Comparison of ENCODE assay signal across 8 cellular contexts in genomic region chr4:159446266-159446976, GRCh38.
A peak's percentile ranks its signal among the peaks of the same experiment; 100 is the strongest.
DNase-seq lines count a peak whose midpoint lies in the region; ATAC-seq, FAIRE-seq and TF ChIP-seq lines count a peak whose summit lies in the region.

No MANE protein-coding gene starts in this region.

- WGBS in H9 (ENCODE audit: extremely low coverage, insufficient read length, low lambda C conversion rate): no CpG with 5 or more reads among the region's 6 CpGs

- in situ Hi-C loops in Panc1 (cut with HindIII; ENCODE audit: low pct_unique_long_range_greater_than_20kb, low sequenced_read_pairs): no loop called here
- in situ Hi-C loops in brain microvascular endothelial cell (cut with HindIII; ENCODE audit: low pct_ligation_motif_present, low sequenced_read_pairs): no loop called here

- CTCF ChIA-PET in Panc1 (lab: Charles Lee): no interaction called here

- FAIRE-seq in islet of Langerhans (lab: Jason Lieb, UNC): peak; percentile 79

- H3K4me1 Mint-ChIP-seq in H9: peaks cover 3 to 5% of the 10 kb centered on the region in 2 experiments; a peak in 2 of 4 replicates

- intact Hi-C loops in Panc1 (cut with micrococcal nuclease; ENCODE audit: unreplicated experiment): loop anchor here (10.0 kb wide), 1 partner anchor 242 kb away; no protein-coding TSS in a partner anchor

- H2BK15ac ChIP-seq in H9 (ENCODE audit: low read depth, low read length): no peak overlapping the region

- no TSS peak for BruUV-seq in Panc1 (replicated peaks; lab: Mats Ljungman, UMichigan)

- H2AFZ ChIP-seq in H9 (ENCODE audit: low read length) (no peak overlapping the region), KMS-11 (ENCODE audit: low read depth) (no peak overlapping the region)

- DNase-seq in A172 (ENCODE audit: low spot score) (peak; percentile 67), GM04504 (ENCODE audit: low read depth) (peak; percentile 38), H9 (peak; percentile 50), Panc1 (ENCODE audit: low read depth, low spot score) (peak; percentile 41), brain microvascular endothelial cell (peak; percentile 52)
- peak; percentile 24 for DNase-seq in stimulated activated CD8-positive, alpha-beta memory T cell treated with anti-CD3 and anti-CD28 coated beads, Interleukin-4, amount 100 ng/mL, for 48 hours

- no peak overlapping the region for H3K9ac ChIP-seq in H9 (ENCODE audit: extremely low read depth, insufficient read length, low read length)
- no peak overlapping the region for H3K9ac ChIP-seq in KMS-11

- H3K36me3 ChIP-seq in KMS-11 (ENCODE audit: insufficient read depth) (no peaks in the 10 kb centered on the region), Panc1 (ENCODE audit: control insufficient read depth, insufficient read depth, low read length) (no peaks in the 10 kb centered on the region), brain microvascular endothelial cell (replicated peaks) (no peaks in the 10 kb centered on the region)

- H3K4me1 ChIP-seq in H9 (ENCODE audit: insufficient read depth, low read length) (no peaks in the 10 kb centered on the region), KMS-11 (ENCODE audit: low read depth, poor library complexity, severe bottlenecking) (no peaks in the 10 kb centered on the region), Panc1 (ENCODE audit: control insufficient read depth, insufficient read depth, low read length) (no peaks in the 10 kb centered on the region)

- no peak overlapping the region for H2BK20ac ChIP-seq in H9 (ENCODE audit: low read depth, low read length, poor library complexity, severe bottlenecking)

- no peak overlapping the region for H2BK12ac ChIP-seq in H9 (ENCODE audit: insufficient read length, low read depth, low read length)

- no peaks in the 10 kb centered on the region for H4K20me1 ChIP-seq in H9 (ENCODE audit: control insufficient read depth, insufficient read depth, insufficient read length)
- no peaks in the 10 kb centered on the region for H4K20me1 ChIP-seq in KMS-11 (ENCODE audit: insufficient read depth)

- no peak overlapping the region for H2BK5ac ChIP-seq in H9 (ENCODE audit: insufficient read length, low read length)

- POLR2A ChIA-PET in Panc1 (lab: Charles Lee): no interaction called here

- H3K27ac ChIP-seq in H9 (ENCODE audit: insufficient read length, low read depth, low read length): no peak overlapping the region
- no peak overlapping the region for H3K27ac ChIP-seq in KMS-11
- no peak overlapping the region for H3K27ac ChIP-seq in Panc1 (ENCODE audit: low read length)
- H3K27ac ChIP-seq in brain microvascular endothelial cell: no peak overlapping the region

- H3K27ac Mint-ChIP-seq in H9: no peak overlapping the region

- no peaks in the 10 kb centered on the region for H3K9me3 Mint-ChIP-seq in H9

- no peak overlapping the region for H2AK5ac ChIP-seq in H9 (ENCODE audit: insufficient read length, low read length)

- H3K9me3 ChIP-seq in H9 (ENCODE audit: control insufficient read depth, low read depth, low read length) (no peaks in the 10 kb centered on the region), Panc1 (ENCODE audit: control insufficient read depth, insufficient read depth, low read depth, low read length) (no peaks in the 10 kb centered on the region)

- no peak overlapping the region for H3T11ph ChIP-seq in H9 (ENCODE audit: low read length)

- H3K27me3 ChIP-seq in H9 (ENCODE audit: insufficient read depth, low read length) (no peaks in the 10 kb centered on the region), KMS-11 (ENCODE audit: insufficient read depth, low read depth) (no peaks in the 10 kb centered on the region), Panc1 (ENCODE audit: control insufficient read depth, insufficient read depth, low read length) (no peaks in the 10 kb centered on the region), brain microvascular endothelial cell (replicated peaks) (no peaks in the 10 kb centered on the region)

- TF ChIP-seq CTCF in H9 (conservative IDR thresholded peaks at IDR 0.05) (peak; percentile 85), KMS-11 (conservative IDR thresholded peaks at IDR 0.05; ENCODE audit: low read depth, low read length) (peak; percentile 91), Panc1 (IDR thresholded peaks at IDR 0.05) (peak; percentile 82), brain microvascular endothelial cell (IDR thresholded peaks at IDR 0.05; ENCODE audit: low read depth, low read length, missing control alignments) (peak; percentile 89)

- H3K23ac ChIP-seq in H9 (ENCODE audit: insufficient read length, low read depth, low read length): no peak overlapping the region

- no peak overlapping the region for H4K91ac ChIP-seq in H9 (ENCODE audit: insufficient read length, low read depth, low read length)

- no peak overlapping the region for H4K8ac ChIP-seq in H9 (replicated peaks; ENCODE audit: insufficient read length, low read depth, low read length)

- H4K5ac ChIP-seq in H9 (ENCODE audit: insufficient read length, low read depth, low read length): no peak overlapping the region

- H3K79me2 ChIP-seq in H9 (ENCODE audit: insufficient read depth, low read length): no peaks in the 10 kb centered on the region
- H3K79me2 ChIP-seq in KMS-11 (ENCODE audit: insufficient read depth, low read depth): no peaks in the 10 kb centered on the region

- H3K4me3 ChIP-seq in KMS-11 (IDR thresholded peaks at IDR 0.05; ENCODE audit: insufficient read depth, low read depth, low read length): no peak overlapping the region
- no peak overlapping the region for H3K4me3 ChIP-seq in Panc1 (ENCODE audit: low read depth in 2 of 2, low read length in 2 of 2)
- H3K4me3 ChIP-seq in brain microvascular endothelial cell (ENCODE audit: low read depth, low read length): no peak overlapping the region

- no peak overlapping the region for H3K14ac ChIP-seq in H9 (ENCODE audit: insufficient read depth, low read length)

- no peaks in the 10 kb centered on the region for H3K23me2 ChIP-seq in H9 (ENCODE audit: insufficient read length, low read depth, low read length, poor library complexity, severe bottlenecking)

- H3K4me2 ChIP-seq in H9 (ENCODE audit: insufficient read depth, insufficient read length, low read length) (no peak overlapping the region), KMS-11 (no peak overlapping the region)

- H3K56ac ChIP-seq in H9 (ENCODE audit: insufficient read length, low read depth, low read length): no peak overlapping the region

- peak; percentile 100 for ATAC-seq in Panc1

- H3K4ac ChIP-seq in H9 (ENCODE audit: low read depth, low read length): no peak overlapping the region

- H3K36me3 Mint-ChIP-seq in H9 (ENCODE audit: insufficient read depth in 1 of 3, low read depth in 3 of 3): no peaks in the 10 kb centered on the region

- peaks cover 4% of the 10 kb centered on the region for H3K27me3 Mint-ChIP-seq in H9 (ENCODE audit: low read depth)

- no peak overlapping the region for H2BK120ac ChIP-seq in H9 (ENCODE audit: low read depth, low read length, poor library complexity, severe bottlenecking)

- H3K18ac ChIP-seq in H9 (ENCODE audit: insufficient read length, low read depth, low read length): no peak overlapping the region

- no peak overlapping the region for H3K4me3 Mint-ChIP-seq in H9

- no peaks in the 10 kb centered on the region for H3K79me1 ChIP-seq in H9 (ENCODE audit: insufficient read depth, low read depth, low read length, poor library complexity, severe bottlenecking)
